ENCODE assay signal across 1 cellular context in the genomic region with DNA sequence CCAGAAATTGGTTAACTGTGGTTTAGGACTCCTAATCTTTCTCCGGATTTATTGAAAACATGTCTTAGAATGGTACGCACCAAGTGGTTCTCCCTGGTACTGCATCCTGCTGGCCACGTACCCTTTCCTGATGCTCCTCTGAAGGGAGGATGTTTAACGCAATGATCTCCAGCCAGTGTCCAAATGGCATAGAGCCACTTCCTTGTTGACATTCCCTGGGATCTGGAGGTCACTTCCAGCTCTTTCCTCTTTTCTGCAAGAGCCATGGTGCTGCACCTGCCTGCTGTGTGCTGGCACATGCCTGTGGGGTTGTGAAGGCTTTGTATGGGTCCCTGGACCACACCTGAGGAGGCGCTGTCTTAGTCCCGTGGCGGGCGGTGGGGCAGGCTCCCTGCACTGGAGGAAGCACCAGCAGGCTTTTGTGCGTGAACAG.
TF ChIP-seq lines count a peak whose summit lies in the region.

No MANE protein-coding gene starts in this region.

TF ChIP-seq in HepG2, 621 proteins besides CTCF, POLR2A, EP300 and RAD21 (continued from another document and continues in another):
- no peak for TF ChIP-seq FOXA1 (IDR thresholded peaks at IDR 0.05)
- peak; percentile 83 for TF ChIP-seq FOXA1 (CRISPR knock-in tag; IDR thresholded peaks at IDR 0.05)
- TF ChIP-seq GATAD2A (CRISPR knock-in tag; IDR thresholded peaks at IDR 0.05), result peak; percentile 38; the same call in 1 of the 2 replicates
- no peak for TF ChIP-seq AKAP8 (CRISPR knock-in tag; IDR thresholded peaks at IDR 0.05)
- peak; percentile 24; the same call in 1 of the 2 replicates for TF ChIP-seq RXRA (CRISPR knock-in tag; IDR thresholded peaks at IDR 0.05)
- TF ChIP-seq, protein P1, sequence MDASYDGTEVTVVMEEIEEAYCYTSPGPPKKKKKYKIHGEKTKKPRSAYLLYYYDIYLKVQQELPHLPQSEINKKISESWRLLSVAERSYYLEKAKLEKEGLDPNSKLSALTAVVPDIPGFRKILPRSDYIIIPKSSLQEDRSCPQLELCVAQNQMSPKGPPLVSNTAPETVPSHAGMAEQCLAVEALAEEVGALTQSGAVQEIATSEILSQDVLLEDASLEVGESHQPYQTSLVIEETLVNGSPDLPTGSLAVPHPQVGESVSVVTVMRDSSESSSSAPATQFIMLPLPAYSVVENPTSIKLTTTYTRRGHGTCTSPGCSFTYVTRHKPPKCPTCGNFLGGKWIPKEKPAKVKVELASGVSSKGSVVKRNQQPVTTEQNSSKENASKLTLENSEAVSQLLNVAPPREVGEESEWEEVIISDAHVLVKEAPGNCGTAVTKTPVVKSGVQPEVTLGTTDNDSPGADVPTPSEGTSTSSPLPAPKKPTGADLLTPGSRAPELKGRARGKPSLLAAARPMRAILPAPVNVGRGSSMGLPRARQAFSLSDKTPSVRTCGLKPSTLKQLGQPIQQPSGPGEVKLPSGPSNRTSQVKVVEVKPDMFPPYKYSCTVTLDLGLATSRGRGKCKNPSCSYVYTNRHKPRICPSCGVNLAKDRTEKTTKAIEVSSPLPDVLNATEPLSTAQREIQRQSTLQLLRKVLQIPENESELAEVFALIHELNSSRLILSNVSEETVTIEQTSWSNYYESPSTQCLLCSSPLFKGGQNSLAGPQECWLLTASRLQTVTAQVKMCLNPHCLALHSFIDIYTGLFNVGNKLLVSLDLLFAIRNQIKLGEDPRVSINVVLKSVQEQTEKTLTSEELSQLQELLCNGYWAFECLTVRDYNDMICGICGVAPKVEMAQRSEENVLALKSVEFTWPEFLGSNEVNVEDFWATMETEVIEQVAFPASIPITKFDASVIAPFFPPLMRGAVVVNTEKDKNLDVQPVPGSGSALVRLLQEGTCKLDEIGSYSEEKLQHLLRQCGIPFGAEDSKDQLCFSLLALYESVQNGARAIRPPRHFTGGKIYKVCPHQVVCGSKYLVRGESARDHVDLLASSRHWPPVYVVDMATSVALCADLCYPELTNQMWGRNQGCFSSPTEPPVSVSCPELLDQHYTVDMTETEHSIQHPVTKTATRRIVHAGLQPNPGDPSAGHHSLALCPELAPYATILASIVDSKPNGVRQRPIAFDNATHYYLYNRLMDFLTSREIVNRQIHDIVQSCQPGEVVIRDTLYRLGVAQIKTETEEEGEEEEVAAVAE (CRISPR knock-in tag; IDR thresholded peaks at IDR 0.05; ENCODE audit: borderline replicate concordance), result no peak
- no peak for TF ChIP-seq ZNF7 (CRISPR knock-in tag; IDR thresholded peaks at IDR 0.05)
- TF ChIP-seq ZNF569 (CRISPR knock-in tag; IDR thresholded peaks at IDR 0.05; ENCODE audit: borderline replicate concordance), result no peak
- TF ChIP-seq, protein P2, sequence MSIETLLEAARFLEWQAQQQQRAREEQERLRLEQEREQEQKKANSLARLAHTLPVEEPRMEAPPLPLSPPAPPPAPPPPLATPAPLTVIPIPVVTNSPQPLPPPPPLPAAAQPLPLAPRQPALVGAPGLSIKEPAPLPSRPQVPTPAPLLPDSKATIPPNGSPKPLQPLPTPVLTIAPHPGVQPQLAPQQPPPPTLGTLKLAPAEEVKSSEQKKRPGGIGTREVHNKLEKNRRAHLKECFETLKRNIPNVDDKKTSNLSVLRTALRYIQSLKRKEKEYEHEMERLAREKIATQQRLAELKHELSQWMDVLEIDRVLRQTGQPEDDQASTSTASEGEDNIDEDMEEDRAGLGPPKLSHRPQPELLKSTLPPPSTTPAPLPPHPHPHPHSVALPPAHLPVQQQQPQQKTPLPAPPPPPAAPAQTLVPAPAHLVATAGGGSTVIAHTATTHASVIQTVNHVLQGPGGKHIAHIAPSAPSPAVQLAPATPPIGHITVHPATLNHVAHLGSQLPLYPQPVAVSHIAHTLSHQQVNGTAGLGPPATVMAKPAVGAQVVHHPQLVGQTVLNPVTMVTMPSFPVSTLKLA (IDR thresholded peaks at IDR 0.05), result no peak
- TF ChIP-seq ZFP1 (CRISPR knock-in tag; IDR thresholded peaks at IDR 0.05), result no peak
- peak; percentile 98 for TF ChIP-seq ETV6 (CRISPR knock-in tag; conservative IDR thresholded peaks at IDR 0.05)
- TF ChIP-seq ZNF441 (CRISPR knock-in tag; IDR thresholded peaks at IDR 0.05; ENCODE audit: borderline replicate concordance), result 0 out of 2 replicates have a peak, but pooled peaks have one; percentile 29
- peak; percentile 96 for TF ChIP-seq ELF3 (CRISPR knock-in tag; IDR thresholded peaks at IDR 0.05)
- TF ChIP-seq, protein P3, sequence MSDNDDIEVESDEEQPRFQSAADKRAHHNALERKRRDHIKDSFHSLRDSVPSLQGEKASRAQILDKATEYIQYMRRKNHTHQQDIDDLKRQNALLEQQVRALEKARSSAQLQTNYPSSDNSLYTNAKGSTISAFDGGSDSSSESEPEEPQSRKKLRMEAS (IDR thresholded peaks at IDR 0.05), result 0 out of 2 replicates have a peak, but pooled peaks have one; percentile 31
- no peak for TF ChIP-seq GABPA (IDR thresholded peaks at IDR 0.05; ENCODE audit: low read depth, low read length)
- 0 out of 2 replicates have a peak, but pooled peaks have one; percentile 26 for TF ChIP-seq GABPA (CRISPR knock-in tag; IDR thresholded peaks at IDR 0.05; ENCODE audit: low read depth)
- peak; percentile 77 for TF ChIP-seq TEAD3 (CRISPR knock-in tag; optimal IDR thresholded peaks at IDR 0.05; ENCODE audit: borderline replicate concordance)
- TF ChIP-seq, protein P4, sequence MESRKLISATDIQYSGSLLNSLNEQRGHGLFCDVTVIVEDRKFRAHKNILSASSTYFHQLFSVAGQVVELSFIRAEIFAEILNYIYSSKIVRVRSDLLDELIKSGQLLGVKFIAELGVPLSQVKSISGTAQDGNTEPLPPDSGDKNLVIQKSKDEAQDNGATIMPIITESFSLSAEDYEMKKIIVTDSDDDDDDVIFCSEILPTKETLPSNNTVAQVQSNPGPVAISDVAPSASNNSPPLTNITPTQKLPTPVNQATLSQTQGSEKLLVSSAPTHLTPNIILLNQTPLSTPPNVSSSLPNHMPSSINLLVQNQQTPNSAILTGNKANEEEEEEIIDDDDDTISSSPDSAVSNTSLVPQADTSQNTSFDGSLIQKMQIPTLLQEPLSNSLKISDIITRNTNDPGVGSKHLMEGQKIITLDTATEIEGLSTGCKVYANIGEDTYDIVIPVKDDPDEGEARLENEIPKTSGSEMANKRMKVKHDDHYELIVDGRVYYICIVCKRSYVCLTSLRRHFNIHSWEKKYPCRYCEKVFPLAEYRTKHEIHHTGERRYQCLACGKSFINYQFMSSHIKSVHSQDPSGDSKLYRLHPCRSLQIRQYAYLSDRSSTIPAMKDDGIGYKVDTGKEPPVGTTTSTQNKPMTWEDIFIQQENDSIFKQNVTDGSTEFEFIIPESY (CRISPR knock-in tag; IDR thresholded peaks at IDR 0.05), result peak; percentile 95
- TF ChIP-seq ZNF644 (CRISPR knock-in tag; IDR thresholded peaks at IDR 0.05; ENCODE audit: low read depth), result peak; percentile 65; the same call in 1 of the 2 replicates
- TF ChIP-seq, protein P5, sequence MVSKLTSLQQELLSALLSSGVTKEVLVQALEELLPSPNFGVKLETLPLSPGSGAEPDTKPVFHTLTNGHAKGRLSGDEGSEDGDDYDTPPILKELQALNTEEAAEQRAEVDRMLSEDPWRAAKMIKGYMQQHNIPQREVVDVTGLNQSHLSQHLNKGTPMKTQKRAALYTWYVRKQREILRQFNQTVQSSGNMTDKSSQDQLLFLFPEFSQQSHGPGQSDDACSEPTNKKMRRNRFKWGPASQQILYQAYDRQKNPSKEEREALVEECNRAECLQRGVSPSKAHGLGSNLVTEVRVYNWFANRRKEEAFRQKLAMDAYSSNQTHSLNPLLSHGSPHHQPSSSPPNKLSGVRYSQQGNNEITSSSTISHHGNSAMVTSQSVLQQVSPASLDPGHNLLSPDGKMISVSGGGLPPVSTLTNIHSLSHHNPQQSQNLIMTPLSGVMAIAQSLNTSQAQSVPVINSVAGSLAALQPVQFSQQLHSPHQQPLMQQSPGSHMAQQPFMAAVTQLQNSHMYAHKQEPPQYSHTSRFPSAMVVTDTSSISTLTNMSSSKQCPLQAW (CRISPR knock-in tag; IDR thresholded peaks at IDR 0.05), result 0 out of 2 replicates have a peak, but pooled peaks have one; percentile 38
- TF ChIP-seq ELF1 (CRISPR knock-in tag; IDR thresholded peaks at IDR 0.05), result peak; percentile 59; the same call in 1 of the 2 replicates
- TF ChIP-seq HMG20A (CRISPR knock-in tag; IDR thresholded peaks at IDR 0.05; ENCODE audit: borderline replicate concordance), result peak; percentile 41; the same call in 1 of the 2 replicates
- TF ChIP-seq, protein P6, sequence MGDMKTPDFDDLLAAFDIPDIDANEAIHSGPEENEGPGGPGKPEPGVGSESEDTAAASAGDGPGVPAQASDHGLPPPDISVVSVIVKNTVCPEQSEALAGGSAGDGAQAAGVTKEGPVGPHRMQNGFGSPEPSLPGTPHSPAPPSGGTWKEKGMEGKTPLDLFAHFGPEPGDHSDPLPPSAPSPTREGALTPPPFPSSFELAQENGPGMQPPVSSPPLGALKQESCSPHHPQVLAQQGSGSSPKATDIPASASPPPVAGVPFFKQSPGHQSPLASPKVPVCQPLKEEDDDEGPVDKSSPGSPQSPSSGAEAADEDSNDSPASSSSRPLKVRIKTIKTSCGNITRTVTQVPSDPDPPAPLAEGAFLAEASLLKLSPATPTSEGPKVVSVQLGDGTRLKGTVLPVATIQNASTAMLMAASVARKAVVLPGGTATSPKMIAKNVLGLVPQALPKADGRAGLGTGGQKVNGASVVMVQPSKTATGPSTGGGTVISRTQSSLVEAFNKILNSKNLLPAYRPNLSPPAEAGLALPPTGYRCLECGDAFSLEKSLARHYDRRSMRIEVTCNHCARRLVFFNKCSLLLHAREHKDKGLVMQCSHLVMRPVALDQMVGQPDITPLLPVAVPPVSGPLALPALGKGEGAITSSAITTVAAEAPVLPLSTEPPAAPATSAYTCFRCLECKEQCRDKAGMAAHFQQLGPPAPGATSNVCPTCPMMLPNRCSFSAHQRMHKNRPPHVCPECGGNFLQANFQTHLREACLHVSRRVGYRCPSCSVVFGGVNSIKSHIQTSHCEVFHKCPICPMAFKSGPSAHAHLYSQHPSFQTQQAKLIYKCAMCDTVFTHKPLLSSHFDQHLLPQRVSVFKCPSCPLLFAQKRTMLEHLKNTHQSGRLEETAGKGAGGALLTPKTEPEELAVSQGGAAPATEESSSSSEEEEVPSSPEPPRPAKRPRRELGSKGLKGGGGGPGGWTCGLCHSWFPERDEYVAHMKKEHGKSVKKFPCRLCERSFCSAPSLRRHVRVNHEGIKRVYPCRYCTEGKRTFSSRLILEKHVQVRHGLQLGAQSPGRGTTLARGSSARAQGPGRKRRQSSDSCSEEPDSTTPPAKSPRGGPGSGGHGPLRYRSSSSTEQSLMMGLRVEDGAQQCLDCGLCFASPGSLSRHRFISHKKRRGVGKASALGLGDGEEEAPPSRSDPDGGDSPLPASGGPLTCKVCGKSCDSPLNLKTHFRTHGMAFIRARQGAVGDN (CRISPR knock-in tag; IDR thresholded peaks at IDR 0.05), result peak; percentile 69
- peak; percentile 60; the same call in 1 of the 2 replicates for TF ChIP-seq BCL6 (CRISPR knock-in tag; IDR thresholded peaks at IDR 0.05)
- TF ChIP-seq, protein P7, sequence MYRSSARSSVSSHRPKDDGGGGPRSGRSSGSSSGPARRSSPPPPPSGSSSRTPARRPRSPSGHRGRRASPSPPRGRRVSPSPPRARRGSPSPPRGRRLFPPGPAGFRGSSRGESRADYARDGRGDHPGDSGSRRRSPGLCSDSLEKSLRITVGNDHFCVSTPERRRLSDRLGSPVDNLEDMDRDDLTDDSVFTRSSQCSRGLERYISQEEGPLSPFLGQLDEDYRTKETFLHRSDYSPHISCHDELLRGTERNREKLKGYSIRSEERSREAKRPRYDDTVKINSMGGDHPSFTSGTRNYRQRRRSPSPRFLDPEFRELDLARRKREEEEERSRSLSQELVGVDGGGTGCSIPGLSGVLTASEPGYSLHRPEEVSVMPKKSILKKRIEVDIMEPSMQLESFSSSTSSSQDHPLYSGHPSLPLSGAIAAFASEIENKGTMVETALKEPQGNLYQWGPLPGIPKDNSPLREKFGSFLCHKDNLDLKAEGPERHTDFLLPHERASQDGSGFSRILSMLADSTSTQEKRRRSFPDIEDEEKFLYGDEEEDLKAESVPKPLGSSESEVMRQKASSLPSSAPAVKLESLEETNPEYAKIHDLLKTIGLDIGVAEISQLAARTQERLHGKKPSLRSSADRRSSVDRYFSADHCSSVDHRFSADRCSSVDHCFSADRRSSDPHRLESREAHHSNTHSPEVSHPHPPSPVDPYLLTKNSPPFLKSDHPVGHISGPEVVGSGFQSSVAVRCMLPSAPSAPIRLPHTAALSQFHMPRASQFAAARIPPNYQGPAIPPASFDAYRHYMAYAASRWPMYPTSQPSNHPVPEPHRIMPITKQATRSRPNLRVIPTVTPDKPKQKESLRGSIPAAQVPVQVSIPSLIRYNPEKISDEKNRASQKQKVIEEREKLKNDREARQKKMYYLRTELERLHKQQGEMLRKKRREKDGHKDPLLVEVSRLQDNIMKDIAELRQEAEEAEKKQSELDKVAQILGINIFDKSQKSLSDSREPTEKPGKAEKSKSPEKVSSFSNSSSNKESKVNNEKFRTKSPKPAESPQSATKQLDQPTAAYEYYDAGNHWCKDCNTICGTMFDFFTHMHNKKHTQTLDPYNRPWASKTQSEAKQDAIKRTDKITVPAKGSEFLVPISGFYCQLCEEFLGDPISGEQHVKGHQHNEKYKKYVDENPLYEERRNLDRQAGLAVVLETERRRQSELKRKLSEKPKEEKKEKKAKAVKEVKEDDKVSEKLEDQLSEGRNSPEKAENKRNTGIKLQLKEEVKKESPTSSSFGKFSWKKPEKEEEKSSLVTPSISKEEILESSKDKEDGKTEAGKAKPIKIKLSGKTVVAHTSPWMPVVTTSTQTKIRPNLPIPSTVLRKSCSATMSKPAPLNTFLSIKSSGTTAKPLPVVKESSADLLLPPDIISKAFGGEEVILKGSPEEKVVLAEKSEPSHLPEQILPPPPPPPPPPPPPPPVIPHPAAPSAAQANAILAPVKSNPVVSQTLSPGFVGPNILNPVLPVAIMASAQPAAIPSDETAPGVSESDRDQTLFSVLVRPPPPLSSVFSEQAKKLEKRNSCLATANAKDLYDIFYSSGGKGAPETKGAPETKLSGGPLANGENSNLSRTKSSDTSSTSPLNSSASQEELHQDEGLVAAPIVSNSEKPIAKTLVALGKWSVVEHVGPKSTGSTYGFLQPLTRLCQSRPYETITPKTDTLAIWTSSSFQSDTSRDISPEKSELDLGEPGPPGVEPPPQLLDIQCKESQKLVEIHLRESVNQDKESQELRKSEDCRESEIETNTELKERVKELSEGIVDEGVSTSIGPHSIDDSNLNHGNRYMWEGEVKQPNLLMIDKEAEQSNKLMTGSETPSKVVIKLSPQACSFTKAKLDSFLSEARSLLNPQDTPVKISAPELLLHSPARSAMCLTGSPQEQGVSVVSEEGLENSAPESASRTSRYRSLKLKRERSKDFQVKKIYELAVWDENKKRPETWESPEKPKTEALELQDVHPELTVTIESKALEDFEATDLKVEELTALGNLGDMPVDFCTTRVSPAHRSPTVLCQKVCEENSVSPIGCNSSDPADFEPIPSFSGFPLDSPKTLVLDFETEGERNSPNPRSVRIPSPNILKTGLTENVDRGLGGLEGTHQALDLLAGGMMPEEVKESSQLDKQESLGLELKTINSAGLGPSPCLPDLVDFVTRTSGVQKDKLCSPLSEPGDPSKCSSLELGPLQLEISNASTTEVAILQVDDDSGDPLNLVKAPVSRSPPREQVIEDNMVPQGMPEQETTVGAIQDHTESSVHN (CRISPR knock-in tag; IDR thresholded peaks at IDR 0.05), result no peak
- TF ChIP-seq, protein P8, sequence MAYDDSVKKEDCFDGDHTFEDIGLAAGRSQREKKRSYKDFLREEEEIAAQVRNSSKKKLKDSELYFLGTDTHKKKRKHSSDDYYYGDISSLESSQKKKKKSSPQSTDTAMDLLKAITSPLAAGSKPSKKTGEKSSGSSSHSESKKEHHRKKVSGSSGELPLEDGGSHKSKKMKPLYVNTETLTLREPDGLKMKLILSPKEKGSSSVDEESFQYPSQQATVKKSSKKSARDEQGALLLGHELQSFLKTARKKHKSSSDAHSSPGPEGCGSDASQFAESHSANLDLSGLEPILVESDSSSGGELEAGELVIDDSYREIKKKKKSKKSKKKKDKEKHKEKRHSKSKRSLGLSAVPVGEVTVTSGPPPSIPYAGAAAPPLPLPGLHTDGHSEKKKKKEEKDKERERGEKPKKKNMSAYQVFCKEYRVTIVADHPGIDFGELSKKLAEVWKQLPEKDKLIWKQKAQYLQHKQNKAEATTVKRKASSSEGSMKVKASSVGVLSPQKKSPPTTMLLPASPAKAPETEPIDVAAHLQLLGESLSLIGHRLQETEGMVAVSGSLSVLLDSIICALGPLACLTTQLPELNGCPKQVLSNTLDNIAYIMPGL (CRISPR knock-in tag; IDR thresholded peaks at IDR 0.05; ENCODE audit: borderline replicate concordance in 1 of 2, low read depth in 1 of 2), result 0 out of 4 replicates have a peak, but pooled peaks of 1 of the 2 experiments have one; percentile 25
